ENCODE assay signal across 9 cellular contexts in genomic region chr2:71548589-71549485, GRCh38.
DNase-seq lines count a peak whose midpoint lies in the region; ATAC-seq and TF ChIP-seq lines count a peak whose summit lies in the region.
"Had no signal": no experiment of that assay in that cellular context is flagged by ENCODE, and none has a peak within 500 bp of the region (broad histone marks: within the 10 kb centered on the region; RNA-seq: fewer than 3 reads in every experiment).

No MANE protein-coding gene starts in this region.

- no peak for TF ChIP-seq POLR2A in gastroesophageal sphincter (IDR thresholded peaks at IDR 0.05)
- TF ChIP-seq POLR2A in ovary (IDR thresholded peaks at IDR 0.05): no peak

- TF ChIP-seq CTCF in gastroesophageal sphincter (IDR thresholded peaks at IDR 0.05) (peak in 3 of 4 experiments; percentile 78 to 85 (median 82)), ovary (IDR thresholded peaks at IDR 0.05) (peak; percentile 26 to 45 (median 44)), type B pancreatic cell (conservative IDR thresholded peaks at IDR 0.05) (peak; percentile 87)

- H3K27me3 ChIP-seq in gastroesophageal sphincter (no peaks in the 10 kb centered on the region), ovary (no peaks in the 10 kb centered on the region)

- H3K27me3 Mint-ChIP-seq in type B pancreatic cell: peaks cover 29% of the 10 kb centered on the region

- H3K36me3 ChIP-seq in gastroesophageal sphincter (peaks cover 0 to 31% of the 10 kb centered on the region in 2 donors), ovary (no peaks in the 10 kb centered on the region)

- no peak overlapping the region for H3K4me3 ChIP-seq in gastroesophageal sphincter
- no peak overlapping the region for H3K4me3 ChIP-seq in ovary

- H3K27ac Mint-ChIP-seq in type B pancreatic cell: no peak overlapping the region
- H3K27ac Mint-ChIP-seq: T-helper 1 cell treated with Interleukin-12 subunit alpha and Interleukin-12 subunit beta and Interleukin-4 antibody, amounts not matched to agents 30 μg/mL and 1 μg/mL, for 36 hours had no signal

- TF ChIP-seq EP300 in gastroesophageal sphincter (IDR thresholded peaks at IDR 0.05) (no peak), ovary (IDR thresholded peaks at IDR 0.05) (no peak)

- H3K4me3 Mint-ChIP-seq in type B pancreatic cell: no peak overlapping the region
- H3K4me3 Mint-ChIP-seq: T-helper 1 cell treated with Interleukin-12 subunit alpha and Interleukin-12 subunit beta and Interleukin-4 antibody, amounts not matched to agents 30 μg/mL and 1 μg/mL, for 36 hours had no signal

- ATAC-seq in HG03354 (IDR thresholded peaks at IDR 0.05; ENCODE audit: poor library complexity, severe bottlenecking, unreplicated experiment): peak; percentile 55
- ATAC-seq in gastroesophageal sphincter: peak; percentile 44
- no peak for ATAC-seq in HG02884 (IDR thresholded peaks at IDR 0.05; ENCODE audit: unreplicated experiment)

- H3K9me3 ChIP-seq in gastroesophageal sphincter (no peaks in the 10 kb centered on the region), ovary (no peaks in the 10 kb centered on the region)

- H3K27ac ChIP-seq in gastroesophageal sphincter (no peak overlapping the region), ovary (no peak overlapping the region)

- WGBS in gastroesophageal sphincter (ENCODE audit: low coverage in 1 of 2), 2 donors: 75% methylated on average over 7 of the region's 23 CpGs; no CpG with 5 or more reads in 1 of the 2 donors
- 64 to 68% (median 64%) methylated on average over 23 of the region's 23 CpGs for WGBS in ovary, 3 donors

- H3K9me3 Mint-ChIP-seq in type B pancreatic cell: no peaks in the 10 kb centered on the region
- H3K9me3 Mint-ChIP-seq: T-helper 1 cell treated with Interleukin-12 subunit alpha and Interleukin-12 subunit beta and Interleukin-4 antibody, amounts not matched to agents 30 μg/mL and 1 μg/mL, for 36 hours had no signal

- H3K4me1 ChIP-seq in gastroesophageal sphincter: no peaks in the 10 kb centered on the region
- peaks cover 2% of the 10 kb centered on the region for H3K4me1 ChIP-seq in ovary (ENCODE audit: insufficient read depth)

- intact Hi-C loops in ovary (cut with DNase I): loop anchor here (2.0 to 10.0 kb wide), 7 partner anchors 248 to 1336 kb away; partner anchors contain the start of genes CYP26B1 (in 2 of the 4) and SPR (in 1 of the 4)

- H3K4me1 Mint-ChIP-seq in type B pancreatic cell (ENCODE audit: unreplicated experiment): peaks cover 9% of the 10 kb centered on the region

- DNase-seq in D341Med (ENCODE audit: low spot score) (peak; percentile 87), RPMI7951 (ENCODE audit: low read depth) (peak; percentile 64), ovary (peak; percentile 48 to 73 (median 59)), type B pancreatic cell (ENCODE audit: extremely low spot score, unreplicated experiment) (peak; percentile 83)
- DNase-seq in activated T-helper 9 cell treated with anti-CD3 and anti-CD28 coated beads, Interleukin-2, amount 50 U/mL, for 16 hours (ENCODE audit: low read depth): peak; percentile 45

- H3K36me3 Mint-ChIP-seq in type B pancreatic cell: no peaks in the 10 kb centered on the region
